In the genomic region with DNA sequence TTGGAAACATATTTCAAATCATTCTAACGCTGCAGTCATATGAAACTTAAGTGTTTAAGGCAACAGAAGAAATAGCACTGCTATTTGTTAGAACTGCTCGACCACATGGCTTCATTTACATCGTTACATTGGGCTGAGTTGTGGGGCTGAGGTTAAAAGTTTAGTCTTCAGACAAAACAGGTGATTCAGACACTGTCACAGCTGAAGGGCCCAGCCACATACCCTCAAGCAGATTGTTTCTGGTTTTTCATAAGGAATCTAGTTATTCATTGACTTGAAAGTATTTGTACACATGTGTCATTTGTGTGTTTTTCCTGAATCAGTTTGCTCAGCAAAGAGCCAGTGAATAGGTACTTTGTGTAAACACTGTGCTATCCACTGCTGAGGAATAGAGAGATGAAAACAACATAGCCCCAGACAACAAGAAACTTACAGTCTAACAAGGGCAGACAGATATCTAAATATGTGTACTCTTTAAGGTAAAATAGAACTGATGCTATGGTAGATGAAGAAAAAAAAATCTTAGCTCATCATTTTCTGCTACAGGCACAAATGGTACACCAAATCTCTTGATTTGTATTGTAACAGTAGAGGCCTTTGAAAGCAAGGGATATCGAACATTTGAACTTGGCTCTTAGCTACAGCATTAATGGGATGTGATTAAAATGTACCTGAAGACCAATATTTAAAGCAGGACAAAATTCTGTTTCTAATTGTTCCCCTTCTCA, we compare ENCODE assay signal across 8 cellular contexts.
A peak's percentile ranks its signal among the peaks of the same experiment; 100 is the strongest.
DNase-seq lines count a peak whose midpoint lies in the region; ATAC-seq, FAIRE-seq and TF ChIP-seq lines count a peak whose summit lies in the region.

No MANE protein-coding gene starts in this region.

- H3K4me1 ChIP-seq in RWPE2 (ENCODE audit: insufficient read depth, poor library complexity, severe bottlenecking), result peaks cover 17% of the 10 kb centered on the region
- no peaks in the 10 kb centered on the region for H3K4me1 ChIP-seq in effector memory CD4-positive, alpha-beta T cell (ENCODE audit: control insufficient read depth, insufficient read depth, low read length, poor library complexity, severe bottlenecking)

- no peaks in the 10 kb centered on the region for H3K27me3 ChIP-seq in RWPE2 (ENCODE audit: insufficient read depth, poor library complexity, severe bottlenecking)
- no peaks in the 10 kb centered on the region for H3K27me3 ChIP-seq in effector memory CD4-positive, alpha-beta T cell (replicated peaks; ENCODE audit: control insufficient read depth, insufficient read depth, low read length, poor library complexity, severe bottlenecking)

- peak overlapping the region; percentile 16 for H3K27ac ChIP-seq in RWPE2 (ENCODE audit: poor library complexity, severe bottlenecking)
- H3K27ac ChIP-seq in effector memory CD4-positive, alpha-beta T cell (ENCODE audit: insufficient read depth, low read length, poor library complexity, severe bottlenecking), result no peak overlapping the region

- H3K9me3 ChIP-seq in RWPE2 (ENCODE audit: severe bottlenecking), result no peaks in the 10 kb centered on the region
- no peaks in the 10 kb centered on the region for H3K9me3 ChIP-seq in effector memory CD4-positive, alpha-beta T cell (ENCODE audit: control insufficient read depth, low read length)

- DNase-seq in DMS53 (lab: John Stamatoyannopoulos, UW) (peak; percentile 97), RWPE2 (ENCODE audit: low spot score) (no peak), left lobe of liver (ENCODE audit: low spot score) (no peak), GM19239 (ENCODE audit: insufficient read length, low spot score) (no peak)
- no peak for DNase-seq in effector memory CD4-positive, alpha-beta T cell
- no peak for DNase-seq in stimulated activated naive CD4-positive, alpha-beta T cell (lab: John Stamatoyannopoulos, UW)

- no peak for FAIRE-seq in GM19239 (lab: Jason Lieb, UNC)

- ATAC-seq in HG02610 (IDR thresholded peaks at IDR 0.05; ENCODE audit: unreplicated experiment) (peak; percentile 54), RWPE2 (ENCODE audit: low read depth) (peak; percentile 86), left lobe of liver (peak; percentile 89), GM21528 (IDR thresholded peaks at IDR 0.05; ENCODE audit: low FRiP score, unreplicated experiment) (no peak)

- H3K36me3 ChIP-seq in RWPE2 (ENCODE audit: low read depth), result no peaks in the 10 kb centered on the region
- H3K36me3 ChIP-seq in effector memory CD4-positive, alpha-beta T cell (ENCODE audit: control insufficient read depth, insufficient read depth, low read length), result no peaks in the 10 kb centered on the region

- H3K4me3 ChIP-seq in RWPE2 (ENCODE audit: severe bottlenecking), result no peak overlapping the region
- H3K4me3 ChIP-seq in effector memory CD4-positive, alpha-beta T cell (ENCODE audit: insufficient read depth, low read depth, low read length, poor library complexity, severe bottlenecking), result no peak overlapping the region

- TF ChIP-seq CTCF in RWPE2 (IDR thresholded peaks at IDR 0.05; ENCODE audit: poor library complexity, severe bottlenecking), result no peak
